ENCODE assay signal across 7 cellular contexts in the genomic region with DNA sequence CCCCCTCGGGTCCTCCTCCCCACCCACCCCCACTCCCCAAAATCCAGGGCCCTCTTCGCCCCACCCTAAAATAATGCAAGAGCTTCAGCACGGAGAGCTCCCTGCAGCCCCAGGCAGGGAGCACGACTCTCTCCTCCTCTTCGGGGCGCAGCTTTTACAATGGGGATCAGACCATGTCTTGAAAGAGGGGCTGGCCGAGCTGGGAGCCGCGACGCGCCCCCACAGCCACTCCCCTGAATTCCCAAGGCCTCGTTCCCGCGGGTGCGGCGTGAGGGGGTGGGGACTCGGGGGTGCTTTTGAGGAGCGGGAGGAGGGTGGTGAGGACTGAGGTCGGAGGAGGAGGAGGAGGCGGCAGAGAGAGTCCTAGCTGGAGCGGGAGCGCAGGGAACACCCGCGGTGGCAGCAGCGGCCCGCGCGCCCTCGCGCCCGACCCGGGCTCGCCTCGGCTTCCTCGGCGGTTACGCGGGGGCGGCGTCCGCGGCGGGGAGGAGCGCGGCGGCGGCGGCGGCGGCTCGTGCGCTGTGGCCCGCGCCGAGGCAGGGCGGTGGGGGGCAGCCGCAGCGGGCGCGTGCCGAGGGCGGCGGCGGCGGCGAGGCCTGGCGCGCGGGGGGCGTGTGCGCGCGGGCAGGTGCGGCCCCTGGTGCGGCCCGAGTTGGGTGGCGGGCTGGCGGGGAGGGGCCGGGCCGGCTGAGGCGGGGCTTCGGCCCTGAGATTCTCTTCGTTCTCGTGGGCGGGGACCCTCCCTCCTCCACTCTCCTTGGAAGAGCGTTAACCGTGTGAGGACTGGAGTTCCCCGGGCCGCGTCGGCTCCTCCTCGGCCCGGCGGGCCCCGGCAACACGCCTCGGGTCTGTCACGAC. TPM values are rescaled to one million over a fixed set of nuclear protein-coding genes. Genes with fewer than 3 reads are reported as not detected.
A peak's percentile ranks its signal among the peaks of the same experiment; 100 is the strongest.
DNase-seq lines count a peak whose midpoint lies in the region; ATAC-seq and TF ChIP-seq lines count a peak whose summit lies in the region.

A gene (minus strand): TSS at position 666 of the 858 bp plus-strand sequence. CDS start 699 bp downstream, outside the sequence.

- H3K27ac Mint-ChIP-seq in T-helper 17 cell (peak within 1 kb of the TSS; percentile 39), mesothelial cell of epicardium (peak within 1 kb of the TSS; percentile 57)

- H3K4me1 ChIP-seq in transverse colon = peaks cover 0 to 18% (median 2%) of the 10 kb centered on the region in 4 donors

- TF ChIP-seq POLR2A in transverse colon (IDR thresholded peaks at IDR 0.05) = no peak

- H3K36me3 ChIP-seq in H7 (replicated peaks; ENCODE audit: control insufficient read depth, insufficient read depth, low read length) = no peaks in the 10 kb centered on the region
- H3K36me3 ChIP-seq in transverse colon = no peaks in the 10 kb centered on the region

- in situ Hi-C loops in transverse colon (cut with MboI; ENCODE audit: low pct_ligation_motif_present in 1 of 4, low pct_unique_long_range_greater_than_20kb in 1 of 4, low sequenced_read_pairs in 3 of 4) = loop anchor here in 1 of 4 donors (25.0 kb wide), 1 partner anchor 97 kb away; no protein-coding TSS in a partner anchor

- ATAC-seq in T-helper 17 cell = no peak

- peak within 1 kb of the TSS; percentile 81 for H3K4me3 Mint-ChIP-seq in T-helper 17 cell
- H3K4me3 Mint-ChIP-seq in mesothelial cell of epicardium = peak within 1 kb of the TSS; percentile 82

- H3K27ac ChIP-seq in transverse colon = peak within 1 kb of the TSS; percentile 50 to 77 (median 66)

- no peak for TF ChIP-seq CTCF in mesothelial cell of epicardium (IDR thresholded peaks at IDR 0.05; ENCODE audit: unreplicated experiment)
- TF ChIP-seq CTCF in transverse colon (IDR thresholded peaks at IDR 0.05) = no peak

- intact Hi-C loops in transverse colon (cut with DNase I; ENCODE audit: low total_unique reads) = no loop called here

- no peak for TF ChIP-seq EP300 in transverse colon (IDR thresholded peaks at IDR 0.05; ENCODE audit: low read depth)

- H3K4me3 ChIP-seq in GM08714 (ENCODE audit: low read length) = peak within 1 kb of the TSS; percentile 44
- H3K4me3 ChIP-seq in H7 (ENCODE audit: insufficient read depth, low read depth, low read length) = peak within 1 kb of the TSS; percentile 64
- peak within 1 kb of the TSS; percentile 47 to 66 (median 48) for H3K4me3 ChIP-seq in transverse colon

- DNase-seq in H7 = peak; percentile 91
- peak; percentile 92 for DNase-seq in NCI-H1105 (lab: John Stamatoyannopoulos, UW)
- DNase-seq in T-helper 17 cell = no peak
- DNase-seq in epidermal melanocyte (ENCODE audit: insufficient read length, low spot score) = peak; percentile 21
- peak; percentile 59 to 76 for DNase-seq in mesothelial cell of epicardium (ENCODE audit: low spot score in 2 of 2, unreplicated experiment in 2 of 2)
- DNase-seq in transverse colon = peak; percentile 24

- H3K27me3 ChIP-seq in H7 (ENCODE audit: control insufficient read depth, insufficient read depth, low read length) (peaks cover 19% of the 10 kb centered on the region), transverse colon (peaks cover 30% of the 10 kb centered on the region)

- H3K9me3 Mint-ChIP-seq in mesothelial cell of epicardium = no peaks in the 10 kb centered on the region

- peaks cover 4% of the 10 kb centered on the region for H3K4me1 Mint-ChIP-seq in T-helper 17 cell
- peaks cover 21% of the 10 kb centered on the region for H3K4me1 Mint-ChIP-seq in mesothelial cell of epicardium

- H3K36me3 Mint-ChIP-seq in T-helper 17 cell (ENCODE audit: low read depth) = peaks cover 2% of the 10 kb centered on the region
- H3K36me3 Mint-ChIP-seq in mesothelial cell of epicardium = no peaks in the 10 kb centered on the region

- H3K27me3 Mint-ChIP-seq in T-helper 17 cell (peaks cover 61% of the 10 kb centered on the region), mesothelial cell of epicardium (ENCODE audit: low read depth) (peaks cover 52% of the 10 kb centered on the region)

- WGBS in transverse colon (ENCODE audit: low coverage in 1 of 2), 2 donors = 1% methylated on average over 72 of the region's 98 CpGs; no CpG with 5 or more reads in 1 of the 2 donors

- H3K9me3 ChIP-seq in T-helper 17 cell (ENCODE audit: control insufficient read depth, low read length, poor library complexity, severe bottlenecking) = no peaks in the 10 kb centered on the region
- H3K9me3 ChIP-seq in transverse colon = no peaks in the 10 kb centered on the region

RNA-seq across cellular contexts. Expression of the gene that starts here (rescaled TPM):
- total RNA-seq in H7 (2014; rRNA removed; shearing (Covaris generic)) = 3.4 and 3.5 TPM in 2 replicates
- total RNA-seq in T-helper 17 cell = 1 to 10 TPM in 1 of 2 donors, under 1 TPM in 1; 0.35 to 1.2 TPM
- 6.9 to 8.8 TPM (median 7.5 TPM) in 3 replicates for total RNA-seq in mesothelial cell of epicardium
- 1 to 10 TPM in 3 of 4 donors, not detected in 1; 1.4 to 6.4 (median 3.5) TPM for total RNA-seq in transverse colon

Comparison
In these comparisons a context has a peak if more than half of its experiments do, and no peak if none do; other contexts are left out.
1. DNase-seq: peak in H7 (single experiment), NCI-H1105 (single experiment), epidermal melanocyte (single experiment), mesothelial cell of epicardium (2 of 2) and transverse colon (single experiment); none in T-helper 17 cell (0 of 3).
2. Peak in every context shown above with its lines, with median percentiles within 50 percentile points of each other: H3K4me3 ChIP-seq.